In the genomic region with DNA sequence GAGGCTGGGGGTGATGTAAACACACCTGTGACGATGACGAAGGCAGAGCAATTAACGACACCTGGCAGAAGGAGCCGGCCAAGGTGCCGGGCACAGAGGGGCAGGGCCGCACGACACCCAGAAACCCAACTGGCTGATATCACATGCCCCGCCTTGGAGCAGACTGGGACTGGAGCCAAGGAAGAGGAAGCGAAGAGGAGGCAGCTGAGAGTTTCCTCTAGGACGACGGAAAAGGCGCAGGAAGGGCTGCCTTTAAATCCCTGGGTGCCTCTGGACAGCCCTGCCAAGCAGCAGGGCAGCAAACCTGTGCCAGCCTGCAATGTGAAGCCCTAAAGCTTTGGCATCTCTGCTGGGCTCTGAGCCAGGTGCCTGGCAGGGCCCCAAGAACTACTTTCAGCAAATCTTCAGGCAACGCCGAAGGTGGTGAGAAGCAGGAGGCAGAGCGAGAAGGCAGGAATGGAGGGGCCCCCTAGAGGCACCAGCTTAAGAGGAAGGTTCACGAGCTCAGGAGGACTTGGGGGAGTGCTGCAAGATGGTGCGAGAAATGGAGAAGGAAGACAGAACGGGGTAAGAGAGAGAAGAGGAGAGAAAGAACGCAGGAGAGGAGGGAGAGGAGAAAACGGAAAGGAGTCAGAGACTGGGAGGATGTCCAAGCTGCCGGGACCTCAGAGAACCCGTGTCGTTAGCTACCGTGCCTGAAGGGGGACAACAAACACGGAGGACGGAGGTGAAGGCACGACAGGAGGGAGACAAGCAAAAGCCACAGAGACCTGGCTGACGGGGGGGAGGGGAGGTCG, we compare ENCODE assay signal across 8 cellular contexts. TPM values are rescaled to one million over a fixed set of nuclear protein-coding genes. Genes with fewer than 3 reads are reported as not detected.
DNase-seq lines count a peak whose midpoint lies in the region; ATAC-seq and TF ChIP-seq lines count a peak whose summit lies in the region.

No MANE protein-coding gene starts in this region.

- no peak overlapping the region for H3K27ac Mint-ChIP-seq in activated T-helper 2 cell treated with anti-CD3 and anti-CD28 coated beads, Interferon-gamma antibody, Interleukin-2, Interleukin-4, amounts not matched to agents 10 μg/mL and 5 μg/mL and 100 μg/mL, durations not matched to agents 14 hours and 24 hours and 36 hours

- no peaks in the 10 kb centered on the region for H4K20me1 ChIP-seq in HCT116 (ENCODE audit: insufficient read depth)

- ATAC-seq in HCT116, result peak; percentile 78
- no peak for ATAC-seq in GM18867 (IDR thresholded peaks at IDR 0.05; ENCODE audit: unreplicated experiment)

- TF ChIP-seq RAD21 in HCT116 (IDR thresholded peaks at IDR 0.05; ENCODE audit: low read depth), result no peak

- H3K9ac ChIP-seq in HCT116 (ENCODE audit: low read length), result peak overlapping the region; percentile 28; the same call in 1 of the 2 replicates

- peaks cover 23 to 29% of the 10 kb centered on the region in 2 experiments for H3K4me1 ChIP-seq in HCT116 (ENCODE audit: control insufficient read depth in 1 of 2, insufficient read depth in 2 of 2, low read length in 2 of 2)

- H2AFZ ChIP-seq in HCT116 (ENCODE audit: low read depth, low read length, poor library complexity, severe bottlenecking), result peak overlapping the region; percentile 98

- H3K4me2 ChIP-seq in HCT116 (ENCODE audit: low read length), result peak overlapping the region; percentile 89

- no peaks in the 10 kb centered on the region for H3K36me3 Mint-ChIP-seq in activated T-helper 2 cell treated with anti-CD3 and anti-CD28 coated beads, Interferon-gamma antibody, Interleukin-2, Interleukin-4, amounts not matched to agents 10 μg/mL and 5 μg/mL and 100 μg/mL, durations not matched to agents 14 hours and 24 hours and 36 hours (ENCODE audit: low read depth)

- peaks cover 23% of the 10 kb centered on the region for H3K27me3 Mint-ChIP-seq in activated T-helper 2 cell treated with anti-CD3 and anti-CD28 coated beads, Interferon-gamma antibody, Interleukin-2, Interleukin-4, amounts not matched to agents 10 μg/mL and 5 μg/mL and 100 μg/mL, durations not matched to agents 14 hours and 24 hours and 36 hours (ENCODE audit: low read depth)

- RAD21 ChIA-PET in HCT116 (lab: Charles Lee; ENCODE audit: low non-redundant PET in 1 of 2, low total read pairs in 2 of 2, uncharacterized antibody in 2 of 2, unreplicated experiment in 2 of 2), result interaction anchor here in 1 of 2 experiments (0.8 to 1.3 kb wide), 2 partner anchors 76 to 119 kb away, joined by 3 to 10 read pairs; no protein-coding TSS in a partner anchor

- no peak for TF ChIP-seq POLR2A in HCT116 (IDR thresholded peaks at IDR 0.05; ENCODE audit: borderline replicate concordance, extremely low read depth, insufficient read depth, insufficient read length)

- H3K27me3 ChIP-seq in HCT116 (ENCODE audit: insufficient read depth, low read length), result no peaks in the 10 kb centered on the region

- peak overlapping the region; percentile 30 to 47 for H3K4me3 ChIP-seq in HCT116 (replicated peaks in 1 of 2; ENCODE audit: low read depth in 1 of 2, low read length in 2 of 2)

- H3K9me2 ChIP-seq in HCT116 (ENCODE audit: insufficient read depth), result no peaks in the 10 kb centered on the region

- peak overlapping the region; percentile 22 for H3K4me3 Mint-ChIP-seq in activated T-helper 2 cell treated with anti-CD3 and anti-CD28 coated beads, Interferon-gamma antibody, Interleukin-2, Interleukin-4, amounts not matched to agents 10 μg/mL and 5 μg/mL and 100 μg/mL, durations not matched to agents 14 hours and 24 hours and 36 hours (ENCODE audit: low read depth)

- POLR2A ChIA-PET in HCT116 (lab: Charles Lee), result interaction anchor here (1.0 to 1.3 kb wide), 2 partner anchors 9 to 84 kb away, joined by 3 to 4 read pairs; no protein-coding TSS in a partner anchor

- H3K4me1 Mint-ChIP-seq in activated T-helper 2 cell treated with anti-CD3 and anti-CD28 coated beads, Interferon-gamma antibody, Interleukin-2, Interleukin-4, amounts not matched to agents 10 μg/mL and 5 μg/mL and 100 μg/mL, durations not matched to agents 14 hours and 24 hours and 36 hours (ENCODE audit: low read depth), result peaks cover 3% of the 10 kb centered on the region

- BruUV-seq in HCT116 (replicated peaks; lab: Mats Ljungman, UMichigan), result no TSS peak

- TF ChIP-seq CTCF in HCT116 (IDR thresholded peaks at IDR 0.05 in 2 of 3, conservative IDR thresholded peaks at IDR 0.05 in 1 of 3; ENCODE audit: borderline replicate concordance in 1 of 3, insufficient read depth in 1 of 3, low read depth in 2 of 3, low read length in 2 of 3), result peak in 2 of 3 experiments; percentile 35 to 39; a peak in 1 of 6 replicates

- H3K36me3 ChIP-seq in HCT116 (ENCODE audit: control insufficient read depth in 1 of 2, insufficient read depth in 2 of 2, low read length in 2 of 2), result no peaks in the 10 kb centered on the region

- CTCF ChIA-PET in HCT116 (lab: Charles Lee), result interaction anchor here (1.0 to 1.5 kb wide), 7 partner anchors 35 to 393 kb away, joined by 3 to 13 read pairs (median 5); no protein-coding TSS in a partner anchor

- no peaks in the 10 kb centered on the region for H3K9me3 ChIP-seq in HCT116 (ENCODE audit: control insufficient read depth in 1 of 2, insufficient read depth in 1 of 2, low read depth in 1 of 2, low read length in 2 of 2)

- DNase-seq in HCT116 (ENCODE audit: low read depth, low spot score), result peak; percentile 12
- peak; percentile 94 for DNase-seq in NCI-H524 (lab: John Stamatoyannopoulos, UW)
- DNase-seq in activated T-helper 2 cell treated with anti-CD3 and anti-CD28 coated beads, Interferon-gamma antibody, Interleukin-2, Interleukin-4, amounts not matched to agents 10 μg/mL and 5 μg/mL and 100 μg/mL, durations not matched to agents 14 hours and 24 hours and 36 hours (ENCODE audit: low spot score), result no peak
- DNase-seq in fibroblast of the conjunctiva (ENCODE audit: low read depth), result peak; percentile 18
- DNase-seq in nucleus accumbens (lab: John Stamatoyannopoulos, UW), result peak in 52 of 56 donors; percentile 11 to 88 (median 50)
- no peak for DNase-seq in NCI-H2227 (lab: John Stamatoyannopoulos, UW; ENCODE audit: unreplicated experiment)
- DNase-seq in NK-92 (lab: John Stamatoyannopoulos, UW; ENCODE audit: unreplicated experiment), result no peak

- peak overlapping the region; percentile 46 for H3K27ac ChIP-seq in HCT116 (ENCODE audit: low read depth, low read length)

- intact Hi-C loops in HCT116 (cut with micrococcal nuclease), result loop anchor here (10.0 kb wide), 1 partner anchor 295 kb away; no protein-coding TSS in a partner anchor
- intact Hi-C loops in activated T-helper 2 cell treated with anti-CD3 and anti-CD28 coated beads, Interferon-gamma antibody, Interleukin-2, Interleukin-4, amounts not matched to agents 10 μg/mL and 5 μg/mL and 100 μg/mL, durations not matched to agents 14 hours and 24 hours and 36 hours (cut with micrococcal nuclease), result no loop called here

- H3K79me2 ChIP-seq in HCT116 (ENCODE audit: insufficient read depth, low read length), result no peaks in the 10 kb centered on the region

- no peaks in the 10 kb centered on the region for H3K9me3 Mint-ChIP-seq in activated T-helper 2 cell treated with anti-CD3 and anti-CD28 coated beads, Interferon-gamma antibody, Interleukin-2, Interleukin-4, amounts not matched to agents 10 μg/mL and 5 μg/mL and 100 μg/mL, durations not matched to agents 14 hours and 24 hours and 36 hours

TF ChIP-seq in HCT116, 20 proteins besides CTCF, POLR2A, EP300 and RAD21:
- no peak for TF ChIP-seq REST (IDR thresholded peaks at IDR 0.05; ENCODE audit: low read depth)
- TF ChIP-seq POLR2AphosphoS5 (IDR thresholded peaks at IDR 0.05; ENCODE audit: low read depth, low read length), result peak; percentile 39
TF ChIP-seq in HCT116: peak in this region for 1.

RNA-seq across cellular contexts. Expression of gene PEF1, which starts 25.3 kb away (rescaled TPM):
- 37.6 TPM for total RNA-seq in HCT116 (2021; ENCODE audit: unreplicated experiment)
- 46.3 and 47.9 TPM in 2 replicates for polyA plus RNA-seq in HCT116 (2012)
- 56.5 and 61.5 TPM in 2 replicates for total RNA-seq in activated T-helper 2 cell treated with anti-CD3 and anti-CD28 coated beads, Interferon-gamma antibody, Interleukin-2, Interleukin-4, amounts not matched to agents 10 μg/mL and 5 μg/mL and 100 μg/mL, durations not matched to agents 14 hours and 24 hours and 36 hours

RNA-seq across cellular contexts. Expression of gene COL16A1, which starts 33.8 kb away (rescaled TPM):
- 2.2 TPM for total RNA-seq in HCT116 (2021; ENCODE audit: unreplicated experiment)
- 1.3 and 1.5 TPM in 2 replicates for polyA plus RNA-seq in HCT116 (2012)
- total RNA-seq in activated T-helper 2 cell treated with anti-CD3 and anti-CD28 coated beads, Interferon-gamma antibody, Interleukin-2, Interleukin-4, amounts not matched to agents 10 μg/mL and 5 μg/mL and 100 μg/mL, durations not matched to agents 14 hours and 24 hours and 36 hours, result not detected in 2 replicates

RNA-seq across cellular contexts. Expression of gene HCRTR1, which starts 52.5 kb away (rescaled TPM):
- not detected for total RNA-seq in HCT116 (2021; ENCODE audit: unreplicated experiment)
- polyA plus RNA-seq in HCT116 (2012), result not detected in 2 replicates
- not detected in 2 replicates for total RNA-seq in activated T-helper 2 cell treated with anti-CD3 and anti-CD28 coated beads, Interferon-gamma antibody, Interleukin-2, Interleukin-4, amounts not matched to agents 10 μg/mL and 5 μg/mL and 100 μg/mL, durations not matched to agents 14 hours and 24 hours and 36 hours

Comparison
In these comparisons a context has a peak if more than half of its experiments do, and no peak if none do; other contexts are left out.
1. DNase-seq: peak in HCT116 (single experiment), NCI-H524 (2 of 2), fibroblast of the conjunctiva (single experiment) and nucleus accumbens (52 of 56); none in activated T-helper 2 cell treated with anti-CD3 and anti-CD28 coated beads, Interferon-gamma antibody, Interleukin-2, Interleukin-4, amounts not matched to agents 10 μg/mL and 5 μg/mL and 100 μg/mL, durations not matched to agents 14 hours and 24 hours and 36 hours (single experiment), NCI-H2227 (single experiment) and NK-92 (single experiment).